In genomic region chr7:16754869-16755317, GRCh38 we compare ENCODE assay signal across 9 cellular contexts. TPM values are rescaled to one million over a fixed set of nuclear protein-coding genes. Genes with fewer than 3 reads are reported as not detected.
DNase-seq lines count a peak whose midpoint lies in the region; ATAC-seq and TF ChIP-seq lines count a peak whose summit lies in the region.
"Had no signal": no experiment of that assay in that cellular context is flagged by ENCODE, and none has a peak within 500 bp of the region (broad histone marks: within the 10 kb centered on the region; RNA-seq: fewer than 3 reads in every experiment).

No MANE protein-coding gene starts in this region.

- intact Hi-C loops in CD8-positive, alpha-beta T cell (cut with DNase I, micrococcal nuclease) = no loop called here

- H3K27me3 Mint-ChIP-seq in CD8-positive, alpha-beta T cell (ENCODE audit: low read depth) = peaks cover 27% of the 10 kb centered on the region
- peaks cover 10 to 33% (median 21%) of the 10 kb centered on the region in 5 donors for H3K27me3 Mint-ChIP-seq in naive thymus-derived CD8-positive, alpha-beta T cell

- no peak for ATAC-seq in CD8-positive, alpha-beta T cell
- ATAC-seq in naive thymus-derived CD8-positive, alpha-beta T cell = no peak

- H3K36me3 ChIP-seq in CD8-positive, alpha-beta T cell (ENCODE audit: insufficient read depth, low read length) = no peaks in the 10 kb centered on the region
- H3K36me3 ChIP-seq: tibial nerve had no signal

- H3K36me3 Mint-ChIP-seq in CD8-positive, alpha-beta T cell = no peaks in the 10 kb centered on the region
- H3K36me3 Mint-ChIP-seq in naive thymus-derived CD8-positive, alpha-beta T cell = peaks cover 0 to 3% (median 0%) of the 10 kb centered on the region in 3 donors

- H3K27me3 ChIP-seq in CD8-positive, alpha-beta T cell (ENCODE audit: insufficient read depth, low read length) = peaks cover 10% of the 10 kb centered on the region

- no peak for TF ChIP-seq CTCF in CD8-positive, alpha-beta T cell (IDR thresholded peaks at IDR 0.05)

- peak overlapping the region; percentile 82 for H3K4me3 Mint-ChIP-seq in CD8-positive, alpha-beta T cell
- H3K4me3 Mint-ChIP-seq in naive thymus-derived CD8-positive, alpha-beta T cell = peak overlapping the region; percentile 73 to 93 (median 86)

- H3K27ac Mint-ChIP-seq in CD8-positive, alpha-beta T cell = no peak overlapping the region
- peak overlapping the region in 3 of 10 donors; percentile 44 to 89 (median 59) for H3K27ac Mint-ChIP-seq in naive thymus-derived CD8-positive, alpha-beta T cell

- no peak overlapping the region for H3K27ac ChIP-seq in CD8-positive, alpha-beta T cell (ENCODE audit: low read depth, low read length)

- H3K9me3 ChIP-seq in CD8-positive, alpha-beta T cell (ENCODE audit: low read length) = no peaks in the 10 kb centered on the region
- H3K9me3 ChIP-seq: tibial nerve had no signal

- H3K4me1 ChIP-seq in CD8-positive, alpha-beta T cell (ENCODE audit: insufficient read depth, low read length) = peaks cover 8% of the 10 kb centered on the region

- H3K4me1 Mint-ChIP-seq in CD8-positive, alpha-beta T cell (ENCODE audit: low read depth) = peaks cover 15% of the 10 kb centered on the region
- peaks cover 6 to 48% (median 13%) of the 10 kb centered on the region in 4 donors for H3K4me1 Mint-ChIP-seq in naive thymus-derived CD8-positive, alpha-beta T cell

- POLR2A ChIA-PET in CD8-positive, alpha-beta T cell (lab: Charles Lee) = no interaction called here
- POLR2A ChIA-PET in naive thymus-derived CD8-positive, alpha-beta T cell (lab: Charles Lee) = no interaction called here

- H3K4me3 ChIP-seq in CD8-positive, alpha-beta T cell (ENCODE audit: low read depth, low read length) = no peak overlapping the region

- H3K9me3 Mint-ChIP-seq in CD8-positive, alpha-beta T cell = no peaks in the 10 kb centered on the region
- peaks cover 0 to 5% (median 0%) of the 10 kb centered on the region in 9 donors for H3K9me3 Mint-ChIP-seq in naive thymus-derived CD8-positive, alpha-beta T cell

- DNase-seq in CD8-positive, alpha-beta T cell = no peak
- DNase-seq in NCI-H2107 treated with DMSO at 0.1 percent for 48 hours (lab: John Stamatoyannopoulos, UW; ENCODE audit: unreplicated experiment) (peak; percentile 15), cerebellar cortex (ENCODE audit: low spot score) (peak; percentile 65), AG20443 (ENCODE audit: low spot score) (no peak), NOMO-1 treated with DMSO at 0.1 percent for 48 hours (lab: John Stamatoyannopoulos, UW; ENCODE audit: unreplicated experiment) (no peak), hepatic stellate cell (ENCODE audit: low spot score) (no peak)
- no peak for DNase-seq in naive thymus-derived CD8-positive, alpha-beta T cell
- DNase-seq in activated CD4-positive, CD25-positive, alpha-beta regulatory T cell (lab: John Stamatoyannopoulos, UW) = no peak

- CTCF ChIA-PET in CD8-positive, alpha-beta T cell (lab: Charles Lee) = no interaction called here

RNA-seq across cellular contexts. Expression of gene TSPAN13, which starts 1.3 kb away (rescaled TPM):
- under 1 TPM; 0.49 to 0.69 TPM for total RNA-seq in CD8-positive, alpha-beta T cell
- total RNA-seq in naive thymus-derived CD8-positive, alpha-beta T cell = 1 to 10 TPM; 1.2 to 1.4 TPM
- under 1 TPM in 2 of 3 donors, not detected in 1; 0.12 to 0.19 TPM for polyA plus RNA-seq in naive thymus-derived CD8-positive, alpha-beta T cell

RNA-seq across cellular contexts. Expression of gene AGR2, which starts 49.9 kb away (rescaled TPM):
- not detected for total RNA-seq in CD8-positive, alpha-beta T cell
- total RNA-seq in naive thymus-derived CD8-positive, alpha-beta T cell = not detected
- polyA plus RNA-seq in naive thymus-derived CD8-positive, alpha-beta T cell = not detected
- total RNA-seq: tibial nerve had no signal

Comparison
In these comparisons a context has a peak if more than half of its experiments do, and no peak if none do; other contexts are left out.
1. DNase-seq: peak in NCI-H2107 treated with DMSO at 0.1 percent for 48 hours (single experiment) and cerebellar cortex (single experiment); none in CD8-positive, alpha-beta T cell (0 of 7), naive thymus-derived CD8-positive, alpha-beta T cell (0 of 10), AG20443 (single experiment), NOMO-1 treated with DMSO at 0.1 percent for 48 hours (single experiment), activated CD4-positive, CD25-positive, alpha-beta regulatory T cell (0 of 4) and hepatic stellate cell (single experiment).